8 cellular contexts compared by ENCODE assay signal in the genomic region with DNA sequence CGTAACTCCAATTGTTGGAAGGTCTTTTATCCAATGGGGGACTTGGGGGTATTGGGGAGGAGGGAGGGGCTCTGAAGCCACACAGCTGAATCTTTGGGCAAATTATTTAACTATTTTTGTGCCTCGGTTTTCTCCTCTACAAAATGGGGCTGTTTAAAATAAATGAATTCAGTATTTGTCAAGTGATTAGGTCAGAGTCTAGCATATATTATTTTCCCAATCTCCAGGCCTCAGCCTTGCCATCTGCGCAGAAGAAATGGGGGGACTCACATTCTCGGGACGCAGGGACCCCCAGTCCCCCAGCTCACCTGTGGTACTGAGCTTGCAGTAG.
A peak's percentile ranks its signal among the peaks of the same experiment; 100 is the strongest.
DNase-seq lines count a peak whose midpoint lies in the region; ATAC-seq lines count a peak whose summit lies in the region.

No MANE protein-coding gene starts in this region.

- H3K27ac Mint-ChIP-seq in stimulated activated naive CD8-positive, alpha-beta T cell treated with anti-CD3 and anti-CD28 coated beads, Interleukin-15, Interleukin-2, amounts not matched to agents 100 ng/mL and 50 ng/mL, for 24 hours: peak overlapping the region; percentile 88
- peak overlapping the region; percentile 69 for H3K27ac Mint-ChIP-seq in central memory CD8-positive, alpha-beta T cell (ENCODE audit: low read depth)

- no peaks in the 10 kb centered on the region for H3K27me3 Mint-ChIP-seq in stimulated activated naive CD8-positive, alpha-beta T cell treated with anti-CD3 and anti-CD28 coated beads, Interleukin-15, Interleukin-2, amounts not matched to agents 100 ng/mL and 50 ng/mL, for 24 hours
- no peaks in the 10 kb centered on the region for H3K27me3 Mint-ChIP-seq in central memory CD8-positive, alpha-beta T cell

- H3K36me3 ChIP-seq in mucosa of stomach (ENCODE audit: control insufficient read depth, insufficient read depth, low read length): peaks cover 11% of the 10 kb centered on the region

- H3K4me1 ChIP-seq in mucosa of stomach (ENCODE audit: control insufficient read depth, insufficient read depth, low read length): peaks cover 55% of the 10 kb centered on the region

- peak overlapping the region; percentile 86 for H3K4me3 Mint-ChIP-seq in stimulated activated naive CD8-positive, alpha-beta T cell treated with anti-CD3 and anti-CD28 coated beads, Interleukin-15, Interleukin-2, amounts not matched to agents 100 ng/mL and 50 ng/mL, for 24 hours
- H3K4me3 Mint-ChIP-seq in central memory CD8-positive, alpha-beta T cell: peak overlapping the region; percentile 86

- H3K9ac ChIP-seq in mucosa of stomach (ENCODE audit: low read length): peak overlapping the region; percentile 87

- no peaks in the 10 kb centered on the region for H3K27me3 ChIP-seq in mucosa of stomach (ENCODE audit: control insufficient read depth, insufficient read depth, low read length)

- H3K9me3 ChIP-seq in mucosa of stomach (ENCODE audit: control insufficient read depth, low read length): no peaks in the 10 kb centered on the region

- no peak for DNase-seq in stimulated activated naive CD8-positive, alpha-beta T cell treated with anti-CD3 and anti-CD28 coated beads, Interleukin-15, Interleukin-2, amounts not matched to agents 100 U/mL and 50 U/mL, for 24 hours
- no peak for DNase-seq in central memory CD8-positive, alpha-beta T cell (ENCODE audit: low spot score in 2 of 2)
- no peak for DNase-seq in anterior cingulate cortex (lab: John Stamatoyannopoulos, UW)
- DNase-seq in activated effector memory CD4-positive, alpha-beta T cell treated with Interleukin-2 at 50 U/mL for 16 hours: no peak
- no peak for DNase-seq in NCI-H2227 treated with DMSO at 0.1 percent for 48 hours (lab: John Stamatoyannopoulos, UW)

- ATAC-seq in stimulated activated naive CD8-positive, alpha-beta T cell treated with anti-CD3 and anti-CD28 coated beads, Interleukin-15, Interleukin-2, amounts not matched to agents 100 U/mL and 50 U/mL, for 24 hours: no peak
- ATAC-seq in central memory CD8-positive, alpha-beta T cell (replicated peaks; ENCODE audit: extremely low read depth, poor library complexity, severe bottlenecking): no peak
- ATAC-seq in GM18519 (IDR thresholded peaks at IDR 0.05; ENCODE audit: low FRiP score, unreplicated experiment): no peak

- peaks cover 46% of the 10 kb centered on the region for H3K4me1 Mint-ChIP-seq in stimulated activated naive CD8-positive, alpha-beta T cell treated with anti-CD3 and anti-CD28 coated beads, Interleukin-15, Interleukin-2, amounts not matched to agents 100 ng/mL and 50 ng/mL, for 24 hours (ENCODE audit: low read depth)
- peaks cover 29% of the 10 kb centered on the region for H3K4me1 Mint-ChIP-seq in central memory CD8-positive, alpha-beta T cell

- no peaks in the 10 kb centered on the region for H3K9me3 Mint-ChIP-seq in stimulated activated naive CD8-positive, alpha-beta T cell treated with anti-CD3 and anti-CD28 coated beads, Interleukin-15, Interleukin-2, amounts not matched to agents 100 ng/mL and 50 ng/mL, for 24 hours
- no peaks in the 10 kb centered on the region for H3K9me3 Mint-ChIP-seq in central memory CD8-positive, alpha-beta T cell

- H3K36me3 Mint-ChIP-seq in stimulated activated naive CD8-positive, alpha-beta T cell treated with anti-CD3 and anti-CD28 coated beads, Interleukin-15, Interleukin-2, amounts not matched to agents 100 ng/mL and 50 ng/mL, for 24 hours (ENCODE audit: low read depth): peaks cover 30% of the 10 kb centered on the region
- H3K36me3 Mint-ChIP-seq in central memory CD8-positive, alpha-beta T cell (ENCODE audit: insufficient read depth): peaks cover 38% of the 10 kb centered on the region

- H3K4me3 ChIP-seq in mucosa of stomach (ENCODE audit: low read length): peak overlapping the region; percentile 56
